24 cellular contexts compared by ENCODE assay signal in genomic region chr4:46933686-46934085, GRCh38. TPM values are rescaled to one million over a fixed set of nuclear protein-coding genes. Genes with fewer than 3 reads are reported as not detected.
A peak's percentile ranks its signal among the peaks of the same experiment; 100 is the strongest.
DNase-seq lines count a peak whose midpoint lies in the region; ATAC-seq and TF ChIP-seq lines count a peak whose summit lies in the region.
"Had no signal": no experiment of that assay in that cellular context is flagged by ENCODE, and none has a peak within 500 bp of the region (broad histone marks: within the 10 kb centered on the region; RNA-seq: fewer than 3 reads in every experiment).

No MANE protein-coding gene starts in this region.

- H3K79me2 ChIP-seq in PC-3 (ENCODE audit: low read length) (no peaks in the 10 kb centered on the region), smooth muscle cell (ENCODE audit: low read depth) (no peaks in the 10 kb centered on the region)

- no TSS peak for BruUV-seq in PC-3 (replicated peaks; lab: Mats Ljungman, UMichigan)

- H3K27me3 ChIP-seq in PC-3 (ENCODE audit: low read length) (no peaks in the 10 kb centered on the region), smooth muscle cell (ENCODE audit: low read depth) (peaks cover 3% of the 10 kb centered on the region)

- H2AFZ ChIP-seq in PC-3 (ENCODE audit: low read length) = no peak overlapping the region
- H2AFZ ChIP-seq in smooth muscle cell (ENCODE audit: low read depth) = no peak overlapping the region

- POLR2A ChIA-PET in PC-3 (lab: Charles Lee; ENCODE audit: unreplicated experiment) = no interaction called here

- ATAC-seq in PC-3 (no peak), GM21515 (IDR thresholded peaks at IDR 0.05; ENCODE audit: unreplicated experiment) (no peak)

- DNase-seq in A172 (ENCODE audit: low spot score) (peak; percentile 6), HPDE6-E6E7 (ENCODE audit: extremely low spot score) (peak; percentile 6), PC-3 (peak; percentile 12), coronary artery (ENCODE audit: low spot score) (no peak), smooth muscle cell (lab: John Stamatoyannopoulos, UW; ENCODE audit: unreplicated experiment) (no peak), lower leg skin (ENCODE audit: low spot score in 2 of 2) (no peak)
- DNase-seq in activated CD8-positive, alpha-beta memory T cell treated with anti-CD3 and anti-CD28 coated beads for 24 hours = no peak
- DNase-seq: 8988T; CD8-positive, alpha-beta memory T cell; KG1; MV-4-11; NCI-H1105 treated with DMSO at 0.1 percent for 48 hours; NCI-H2029 treated with DMSO at 0.1 percent for 48 hours; NCI-H524 treated with DMSO at 0.1 percent for 48 hours; OCI-M1; SHP77 treated with DMSO at 0.1 percent for 48 hours; SW 1271; T-helper 2 cell had no signal

- H3K9me3 ChIP-seq in PC-3 (ENCODE audit: low read length) (no peaks in the 10 kb centered on the region), smooth muscle cell (replicated peaks; ENCODE audit: low read depth) (no peaks in the 10 kb centered on the region)

- H3K9ac ChIP-seq in PC-3 (ENCODE audit: low read length) (no peak overlapping the region), smooth muscle cell (ENCODE audit: low read depth) (no peak overlapping the region)

- H3K36me3 ChIP-seq in PC-3 (ENCODE audit: low read depth, low read length) (no peaks in the 10 kb centered on the region; the same call in 1 of the 2 replicates), smooth muscle cell (ENCODE audit: low read depth) (no peaks in the 10 kb centered on the region)

- H3K27ac ChIP-seq in PC-3 (ENCODE audit: low read length) (no peak overlapping the region), coronary artery (peak overlapping the region in 1 of 2 donors; percentile 54), smooth muscle cell (ENCODE audit: low read depth) (no peak overlapping the region)
- H3K27ac ChIP-seq: C4-2B, SK-N-MC had no signal

- H3K4me2 ChIP-seq in PC-3 (ENCODE audit: low read length) (no peak overlapping the region), smooth muscle cell (no peak overlapping the region)

- H3F3A ChIP-seq in PC-3 (ENCODE audit: low read length, unreplicated experiment) (no peaks in the 10 kb centered on the region), smooth muscle cell (ENCODE audit: low read depth) (no peaks in the 10 kb centered on the region)

- no peak overlapping the region for H3K4me3 ChIP-seq in PC-3 (ENCODE audit: low read length)
- H3K4me3 ChIP-seq in coronary artery = peak overlapping the region; percentile 1
- no peak overlapping the region for H3K4me3 ChIP-seq in smooth muscle cell
- no peak overlapping the region for H3K4me3 ChIP-seq in lower leg skin (ENCODE audit: low read depth, poor library complexity, severe bottlenecking)
- H3K4me3 ChIP-seq: SK-N-MC had no signal

- no peaks in the 10 kb centered on the region for H3K9me2 ChIP-seq in PC-3 (replicated peaks; ENCODE audit: low read length)

- TF ChIP-seq CTCF in PC-3 (conservative IDR thresholded peaks at IDR 0.05; ENCODE audit: low read depth, low read length) (no peak), coronary artery (IDR thresholded peaks at IDR 0.05) (no peak), smooth muscle cell (IDR thresholded peaks at IDR 0.05; ENCODE audit: borderline replicate concordance, insufficient read depth, poor library complexity, severe bottlenecking) (no peak), lower leg skin (IDR thresholded peaks at IDR 0.05) (no peak)

- H4K20me1 ChIP-seq in PC-3 (ENCODE audit: low read length) = no peaks in the 10 kb centered on the region
- H4K20me1 ChIP-seq in smooth muscle cell (ENCODE audit: low read depth) = no peaks in the 10 kb centered on the region

- H3K4me1 ChIP-seq in PC-3 (ENCODE audit: insufficient read depth, low read length) (no peaks in the 10 kb centered on the region), smooth muscle cell (ENCODE audit: low read depth) (no peaks in the 10 kb centered on the region)

- TF ChIP-seq POLR2A in lower leg skin (IDR thresholded peaks at IDR 0.05) = no peak

- CTCF ChIA-PET in PC-3 (lab: Charles Lee) = no interaction called here

- WGBS in smooth muscle cell (ENCODE audit: low lambda C conversion rate) = 61% methylated on average over 3 of the region's 3 CpGs
- WGBS in lower leg skin, 2 donors = 49 to 51% methylated on average over 3 of the region's 3 CpGs

- intact Hi-C loops in PC-3 (cut with micrococcal nuclease) = loop anchor here (10.0 kb wide), 1 partner anchor 181 kb away; no protein-coding TSS in a partner anchor
- intact Hi-C loops in lower leg skin (cut with DNase I; ENCODE audit: low total_unique reads) = no loop called here

RNA-seq across cellular contexts. Expression of gene COX7B2, which starts 24.6 kb away (rescaled TPM):
- 86.5 and 88.8 TPM in 2 replicates for total RNA-seq in A172 (2014; rRNA removed; shearing (Covaris generic))
- total RNA-seq in PC-3 (2014; rRNA removed) = 4.7 TPM in 1 of 2 replicates, not detected in the other
- total RNA-seq in smooth muscle cell = not detected in 2 replicates
- polyA plus RNA-seq in smooth muscle cell = not detected in 2 replicates
- total RNA-seq in lower leg skin = not detected
- total RNA-seq: CD8-positive, alpha-beta memory T cell; H1; RPMI7951 had no signal
- polyA plus RNA-seq: AG04450; CD8-positive, alpha-beta memory T cell; H1 had no signal

RNA-seq across cellular contexts. Expression of gene GABRA4, which starts 59.7 kb away (rescaled TPM):
- total RNA-seq in A172 (2014; rRNA removed; shearing (Covaris generic)) = 1.1 TPM in 1 of 2 replicates, not detected in the other
- total RNA-seq in PC-3 (2014; rRNA removed) (not detected in 2 replicates), smooth muscle cell (not detected in 2 replicates), lower leg skin (under 1 TPM in 3 of 4 donors, not detected in 1; 0.08 to 0.71 (median 0.27) TPM)
- polyA plus RNA-seq in smooth muscle cell = not detected in 2 replicates
- total RNA-seq: CD8-positive, alpha-beta memory T cell; RPMI7951 had no signal
- polyA plus RNA-seq: CD8-positive, alpha-beta memory T cell had no signal

Comparison
In these comparisons a context has a peak if more than half of its experiments do, and no peak if none do; other contexts are left out.
1. DNase-seq: peak in A172 (single experiment), HPDE6-E6E7 (single experiment) and PC-3 (single experiment); none in coronary artery (single experiment), smooth muscle cell (single experiment), activated CD8-positive, alpha-beta memory T cell treated with anti-CD3 and anti-CD28 coated beads for 24 hours (single experiment) and lower leg skin (0 of 2).
2. RNA of gene COX7B2, which starts 24.6 kb away (total RNA-seq): 86.5 to 88.8 TPM in A172; 4.7 TPM in PC-3, not detected in smooth muscle cell and not detected in lower leg skin; every median in the first group is over 10 times any median in the second.